ENCODE assay signal across 1 cellular context in genomic region chr1:108817016-108817415, GRCh38.
TF ChIP-seq lines count a peak whose summit lies in the region.

No MANE protein-coding gene starts in this region.

TF ChIP-seq in GM23338, 12 proteins besides CTCF, POLR2A, EP300 and RAD21 (continued from another document):
- no peak for TF ChIP-seq EZH2 (IDR thresholded peaks at IDR 0.05; ENCODE audit: low read depth, unreplicated experiment)
- no peak for TF ChIP-seq CREB1 (CRISPR knock-in tag; IDR thresholded peaks at IDR 0.05; ENCODE audit: low read depth)
- no peak for TF ChIP-seq ZNF114 (CRISPR knock-in tag; IDR thresholded peaks at IDR 0.05)
- no peak for TF ChIP-seq STAT1 (IDR thresholded peaks at IDR 0.05; ENCODE audit: unreplicated experiment)
- no peak for TF ChIP-seq ETS1 (IDR thresholded peaks at IDR 0.05)
- TF ChIP-seq EZH2phosphoT487 (IDR thresholded peaks at IDR 0.05; ENCODE audit: unreplicated experiment) = no peak
- no peak for TF ChIP-seq NANOG (IDR thresholded peaks at IDR 0.05; ENCODE audit: borderline replicate concordance)
